1 cellular context compared by ENCODE assay signal in the genomic region with DNA sequence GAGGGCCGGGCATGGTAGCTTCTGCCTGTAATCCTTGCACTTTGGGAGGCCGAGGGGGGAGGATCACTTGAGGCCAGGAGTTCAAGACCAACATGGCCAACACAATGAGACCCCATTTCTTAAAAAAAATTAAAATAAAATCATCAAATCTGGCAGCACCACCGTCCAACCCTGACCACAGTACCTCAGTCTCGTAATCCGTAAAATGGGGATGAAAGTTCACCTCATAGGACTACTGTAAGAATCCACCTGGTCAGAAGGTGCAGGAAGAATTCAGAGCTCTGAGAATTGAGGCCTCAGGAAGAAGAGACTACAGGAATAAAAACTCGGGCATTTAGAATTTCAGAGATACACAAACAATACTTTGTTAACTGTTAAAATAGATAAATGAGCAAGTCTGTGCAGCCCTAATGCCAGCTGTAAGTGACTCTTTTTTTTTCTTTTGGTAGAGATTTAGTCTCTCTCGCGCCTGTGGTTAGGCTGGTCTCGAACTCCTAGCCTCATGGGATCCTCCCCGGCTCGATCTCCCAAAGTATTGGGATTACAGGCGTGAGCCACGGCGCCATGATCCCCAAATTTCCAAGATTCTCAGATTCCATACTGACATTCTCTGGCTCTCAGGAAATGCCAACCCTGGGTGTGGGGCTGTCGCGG.
TF ChIP-seq lines count a peak whose summit lies in the region.

No MANE protein-coding gene starts in this region.

TF ChIP-seq in GM12878, 131 proteins besides CTCF, POLR2A, EP300 and RAD21:
- TF ChIP-seq, protein P1, sequence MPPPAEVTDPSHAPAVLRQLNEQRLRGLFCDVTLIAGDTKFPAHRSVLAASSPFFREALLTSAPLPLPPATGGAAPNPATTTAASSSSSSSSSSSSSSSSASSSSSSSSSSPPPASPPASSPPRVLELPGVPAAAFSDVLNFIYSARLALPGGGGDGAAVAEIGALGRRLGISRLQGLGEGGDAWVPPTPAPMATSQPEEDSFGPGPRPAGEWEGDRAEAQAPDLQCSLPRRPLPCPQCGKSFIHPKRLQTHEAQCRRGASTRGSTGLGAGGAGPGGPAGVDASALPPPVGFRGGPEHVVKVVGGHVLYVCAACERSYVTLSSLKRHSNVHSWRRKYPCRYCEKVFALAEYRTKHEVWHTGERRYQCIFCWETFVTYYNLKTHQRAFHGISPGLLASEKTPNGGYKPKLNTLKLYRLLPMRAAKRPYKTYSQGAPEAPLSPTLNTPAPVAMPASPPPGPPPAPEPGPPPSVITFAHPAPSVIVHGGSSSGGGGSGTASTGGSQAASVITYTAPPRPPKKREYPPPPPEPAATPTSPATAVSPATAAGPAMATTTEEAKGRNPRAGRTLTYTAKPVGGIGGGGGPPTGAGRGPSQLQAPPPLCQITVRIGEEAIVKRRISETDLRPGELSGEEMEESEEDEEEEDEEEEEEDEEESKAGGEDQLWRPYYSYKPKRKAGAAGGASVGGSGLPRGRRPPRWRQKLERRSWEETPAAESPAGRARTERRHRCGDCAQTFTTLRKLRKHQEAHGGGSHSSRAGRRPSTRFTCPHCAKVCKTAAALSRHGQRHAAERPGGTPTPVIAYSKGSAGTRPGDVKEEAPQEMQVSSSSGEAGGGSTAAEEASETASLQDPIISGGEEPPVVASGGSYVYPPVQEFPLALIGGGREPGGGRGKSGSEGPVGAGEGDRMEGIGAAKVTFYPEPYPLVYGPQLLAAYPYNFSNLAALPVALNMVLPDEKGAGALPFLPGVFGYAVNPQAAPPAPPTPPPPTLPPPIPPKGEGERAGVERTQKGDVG (CRISPR knock-in tag; IDR thresholded peaks at IDR 0.05): no peak
- peak; percentile 46; the same call in 1 of the 2 replicates for TF ChIP-seq IKZF1 (conservative IDR thresholded peaks at IDR 0.05)
- TF ChIP-seq RUNX3 (IDR thresholded peaks at IDR 0.05; ENCODE audit: low read length): no peak
- TF ChIP-seq GATAD2B (conservative IDR thresholded peaks at IDR 0.05; ENCODE audit: low read depth): no peak
- 0 out of 2 replicates have a peak, but pooled peaks have one; percentile 74 for TF ChIP-seq ZBTB33 (IDR thresholded peaks at IDR 0.05)
- TF ChIP-seq IKZF2 (IDR thresholded peaks at IDR 0.05): 0 out of 4 replicates have a peak, but pooled peaks of 1 of the 2 experiments have one; percentile 18
- no peak for TF ChIP-seq TCF7 (IDR thresholded peaks at IDR 0.05; ENCODE audit: borderline replicate concordance)
TF ChIP-seq in GM12878: peak in this region for 3.
